8 cellular contexts compared by ENCODE assay signal in genomic region chr11:48020092-48020755, GRCh38. TPM values are rescaled to one million over a fixed set of nuclear protein-coding genes. Genes with fewer than 3 reads are reported as not detected.
A peak's percentile ranks its signal among the peaks of the same experiment; 100 is the strongest.
DNase-seq lines count a peak whose midpoint lies in the region; ATAC-seq and TF ChIP-seq lines count a peak whose summit lies in the region.

No MANE protein-coding gene starts in this region.

- ATAC-seq in GM19324 (IDR thresholded peaks at IDR 0.05; ENCODE audit: low FRiP score, unreplicated experiment) (peak; percentile 76), HG02981 (IDR thresholded peaks at IDR 0.05; ENCODE audit: unreplicated experiment) (peak; percentile 84)

- intact Hi-C loops in esophagus squamous epithelium (cut with DNase I): no loop called here

- peaks cover 67% of the 10 kb centered on the region for H3K4me1 Mint-ChIP-seq in T-helper 2 cell treated with Interferon-gamma antibody and Interleukin-4, amounts not matched to agents 5 μg/mL and 100 μg/mL, for 36 hours (ENCODE audit: low read depth)

- H3K27ac Mint-ChIP-seq in T-helper 2 cell treated with Interferon-gamma antibody and Interleukin-4, amounts not matched to agents 5 μg/mL and 100 μg/mL, for 36 hours: peak overlapping the region; percentile 78

- no peak overlapping the region for H3K4me3 ChIP-seq in muscle layer of duodenum (ENCODE audit: low read depth in 1 of 2, low read length in 2 of 2)
- H3K4me3 ChIP-seq in esophagus squamous epithelium: peak overlapping the region in 1 of 4 donors; percentile 6

- H3K9me3 Mint-ChIP-seq in T-helper 2 cell treated with Interferon-gamma antibody and Interleukin-4, amounts not matched to agents 5 μg/mL and 100 μg/mL, for 36 hours: no peaks in the 10 kb centered on the region

- peak; percentile 72 for DNase-seq in T-helper 2 cell treated with Interferon-gamma antibody and Interleukin-4, amounts not matched to agents 5 μg/mL and 100 μg/mL, for 36 hours (ENCODE audit: low spot score)
- no peak for DNase-seq in cerebellar cortex (ENCODE audit: low spot score)
- no peak for DNase-seq in OCI-M2 (lab: John Stamatoyannopoulos, UW; ENCODE audit: unreplicated experiment)
- no peak for DNase-seq in NCI-H2107 treated with DMSO at 0.1 percent for 48 hours (lab: John Stamatoyannopoulos, UW; ENCODE audit: unreplicated experiment)
- no peak for DNase-seq in esophagus squamous epithelium (lab: John Stamatoyannopoulos, UW)

- peak overlapping the region; percentile 50 for H3K4me3 Mint-ChIP-seq in T-helper 2 cell treated with Interferon-gamma antibody and Interleukin-4, amounts not matched to agents 5 μg/mL and 100 μg/mL, for 36 hours

- H3K9me3 ChIP-seq in muscle layer of duodenum (ENCODE audit: control insufficient read depth in 1 of 2, low read length in 2 of 2): no peaks in the 10 kb centered on the region
- no peaks in the 10 kb centered on the region for H3K9me3 ChIP-seq in esophagus squamous epithelium

- no peak for TF ChIP-seq POLR2A in esophagus squamous epithelium (IDR thresholded peaks at IDR 0.05)

- H3K27ac ChIP-seq in muscle layer of duodenum (ENCODE audit: low read length) (peak overlapping the region; percentile 14), esophagus squamous epithelium (peak overlapping the region in 1 of 4 donors; percentile 65)

- H3K27me3 ChIP-seq in muscle layer of duodenum (ENCODE audit: low read depth, low read length) (no peaks in the 10 kb centered on the region), esophagus squamous epithelium (no peaks in the 10 kb centered on the region)

- peak in 2 of 6 experiments; percentile 5 for TF ChIP-seq CTCF in esophagus squamous epithelium (IDR thresholded peaks at IDR 0.05)

- 69 to 71% methylated on average over 12 to 15 of the region's 17 CpGs for WGBS in esophagus squamous epithelium, 2 donors

- H3K4me1 ChIP-seq in muscle layer of duodenum (ENCODE audit: control insufficient read depth in 1 of 2, insufficient read depth in 2 of 2, low read length in 2 of 2) (peaks cover 0 to 13% of the 10 kb centered on the region in 2 donors), esophagus squamous epithelium (peaks cover 0 to 36% (median 4%) of the 10 kb centered on the region in 3 donors)

- H3K36me3 ChIP-seq in muscle layer of duodenum (ENCODE audit: control insufficient read depth in 1 of 2, insufficient read depth in 2 of 2, low read length in 2 of 2) (no peaks in the 10 kb centered on the region), esophagus squamous epithelium (no peaks in the 10 kb centered on the region)

- H3K27me3 Mint-ChIP-seq in T-helper 2 cell treated with Interferon-gamma antibody and Interleukin-4, amounts not matched to agents 5 μg/mL and 100 μg/mL, for 36 hours (ENCODE audit: low read depth): no peaks in the 10 kb centered on the region

- H3K36me3 Mint-ChIP-seq in T-helper 2 cell treated with Interferon-gamma antibody and Interleukin-4, amounts not matched to agents 5 μg/mL and 100 μg/mL, for 36 hours (ENCODE audit: low read depth): peaks cover 40% of the 10 kb centered on the region

RNA-seq across cellular contexts. Expression of gene PTPRJ, which starts 39.9 kb away (rescaled TPM):
- total RNA-seq in esophagus squamous epithelium: 10 to 100 TPM in 1 of 4 donors, 1 to 10 TPM in 3; 1.7 to 11.6 (median 3.4) TPM
